In genomic region chr13:95261956-95262355, GRCh38 we compare ENCODE assay signal across 26 cellular contexts.
"Had no signal": no experiment of that assay in that cellular context is flagged by ENCODE, and none has a peak within 500 bp of the region (broad histone marks: within the 10 kb centered on the region; RNA-seq: fewer than 3 reads in every experiment).

No MANE protein-coding gene starts in this region.

- H3K27me3 Mint-ChIP-seq: dendritic cell treated with granulocyte-macrophage colony-stimulating factor and Interleukin-4, amounts not matched to agents 40 ng/mL and 50 ng/mL, for 4 days; progenitor cell of endocrine pancreas; stimulated activated memory B cell treated with anti-CD40 and anti-IgM and Interleukin-4, amounts not matched to agents 10 μg/mL and 1 μg/mL and 100 μg/mL, for 72 hours; stimulated activated naive CD8-positive, alpha-beta T cell treated with anti-CD3 and anti-CD28 coated beads, Interleukin-15, Interleukin-2, amounts not matched to agents 100 ng/mL and 50 ng/mL, for 24 hours had no signal

- H3K4me1 ChIP-seq: gastrocnemius medialis, lower lobe of right lung, pancreas, right atrium auricular region, suprapubic skin, transverse colon, upper lobe of right lung, uterus had no signal

- H3K36me3 ChIP-seq: gastrocnemius medialis, lower lobe of right lung, neutrophil, pancreas, right atrium auricular region, sigmoid colon, suprapubic skin, transverse colon, upper lobe of right lung, uterus had no signal

- H3K27ac Mint-ChIP-seq: dendritic cell treated with granulocyte-macrophage colony-stimulating factor and Interleukin-4, amounts not matched to agents 40 ng/mL and 50 ng/mL, for 4 days; endodermal cell; natural killer cell; progenitor cell of endocrine pancreas; stimulated activated memory B cell treated with anti-CD40 and anti-IgM and Interleukin-4, amounts not matched to agents 10 μg/mL and 1 μg/mL and 100 μg/mL, for 72 hours; stimulated activated naive CD8-positive, alpha-beta T cell treated with anti-CD3 and anti-CD28 coated beads, Interleukin-15, Interleukin-2, amounts not matched to agents 100 ng/mL and 50 ng/mL, for 24 hours had no signal

- DNase-seq: effector CD8-positive, alpha-beta T cell; endodermal cell; foreskin fibroblast; gastrocnemius medialis; head of caudate nucleus; left ventricle myocardium superior; lower lobe of right lung; natural killer cell; pancreas; sigmoid colon; stimulated activated CD4-positive, alpha-beta T cell treated with anti-CD3 and anti-CD28 coated beads, Interleukin-2, amount 100 ng/mL, for 24 hours; stimulated activated CD4-positive, alpha-beta T cell treated with anti-CD3 and anti-CD28 coated beads, Interleukin-4, amount 100 ng/mL, for 24 hours; transverse colon; upper lobe of right lung; uterus had no signal

- H3K9me3 ChIP-seq: gastrocnemius medialis, lower lobe of right lung, neutrophil, pancreas, sigmoid colon, suprapubic skin, transverse colon, upper lobe of right lung, uterus had no signal

- ATAC-seq: esophagus mucosa; gastrocnemius medialis; left ventricle myocardium superior; lower lobe of right lung; natural killer cell; pancreas; stimulated activated memory B cell treated with anti-CD40 and anti-IgM and Interleukin-4, amounts not matched to agents 10 μg/mL and 1 μg/mL and 100 μg/mL, for 72 hours; upper lobe of right lung had no signal

- H3K4me3 Mint-ChIP-seq: dendritic cell treated with granulocyte-macrophage colony-stimulating factor and Interleukin-4, amounts not matched to agents 40 ng/mL and 50 ng/mL, for 4 days; endodermal cell; natural killer cell; stimulated activated memory B cell treated with anti-CD40 and anti-IgM and Interleukin-4, amounts not matched to agents 10 μg/mL and 1 μg/mL and 100 μg/mL, for 72 hours; stimulated activated naive CD8-positive, alpha-beta T cell treated with anti-CD3 and anti-CD28 coated beads, Interleukin-15, Interleukin-2, amounts not matched to agents 100 ng/mL and 50 ng/mL, for 24 hours had no signal

- H3K4me3 ChIP-seq: gastrocnemius medialis, lower lobe of right lung, pancreas, right atrium auricular region, sigmoid colon, suprapubic skin, transverse colon, upper lobe of right lung, uterus had no signal

- H3K27ac ChIP-seq: epithelial cell of prostate, gastrocnemius medialis, lower lobe of right lung, neutrophil, pancreas, right atrium auricular region, sigmoid colon, suprapubic skin, transverse colon, upper lobe of right lung, uterus had no signal

- H3K27me3 ChIP-seq: gastrocnemius medialis, neutrophil, pancreas, right atrium auricular region, sigmoid colon, suprapubic skin, transverse colon, upper lobe of right lung, uterus had no signal

- H3K4me1 Mint-ChIP-seq: endodermal cell, natural killer cell had no signal

- H3K9me3 Mint-ChIP-seq: stimulated activated naive CD8-positive, alpha-beta T cell treated with anti-CD3 and anti-CD28 coated beads, Interleukin-15, Interleukin-2, amounts not matched to agents 100 ng/mL and 50 ng/mL, for 24 hours had no signal

- FAIRE-seq: colon, keratinocyte, pancreas had no signal

- H3K36me3 Mint-ChIP-seq: natural killer cell had no signal
